Comparison of ENCODE assay signal across 2 cellular contexts in the genomic region with DNA sequence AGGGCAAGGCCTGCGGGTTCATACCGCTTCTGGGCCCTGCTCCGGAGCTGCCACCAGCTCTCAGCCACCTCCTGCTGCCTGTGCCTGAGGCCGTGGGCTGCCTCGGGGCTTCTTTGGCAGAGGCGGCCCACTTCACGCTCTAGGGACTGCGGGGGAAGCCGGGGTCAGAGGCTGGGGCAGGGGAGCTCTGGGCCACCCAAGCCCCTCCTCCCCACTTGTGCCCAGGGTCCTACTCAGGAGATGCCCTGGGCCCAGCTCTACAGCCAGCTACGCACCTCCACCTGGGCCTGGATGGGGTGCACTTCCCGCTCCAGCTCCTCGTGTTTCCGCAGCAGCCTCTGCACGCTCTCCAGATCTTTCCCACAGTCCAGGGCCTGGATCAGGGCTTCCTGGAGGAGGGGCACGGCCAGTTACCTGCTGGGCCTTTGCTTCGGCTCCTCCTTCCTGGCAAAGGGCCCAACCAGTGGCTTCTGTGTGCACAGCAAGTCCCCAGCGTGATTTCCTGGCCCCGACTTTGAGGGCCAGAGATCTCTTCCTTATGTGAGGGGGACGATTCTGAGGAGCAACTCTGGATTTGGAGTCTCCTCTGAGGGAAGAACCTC.
A peak's percentile ranks its signal among the peaks of the same experiment; 100 is the strongest.
TF ChIP-seq lines count a peak whose summit lies in the region.

No MANE protein-coding gene starts in this region.

TF ChIP-seq in HepG2, 621 proteins besides CTCF, POLR2A, EP300 and RAD21:
- TF ChIP-seq, protein P1, sequence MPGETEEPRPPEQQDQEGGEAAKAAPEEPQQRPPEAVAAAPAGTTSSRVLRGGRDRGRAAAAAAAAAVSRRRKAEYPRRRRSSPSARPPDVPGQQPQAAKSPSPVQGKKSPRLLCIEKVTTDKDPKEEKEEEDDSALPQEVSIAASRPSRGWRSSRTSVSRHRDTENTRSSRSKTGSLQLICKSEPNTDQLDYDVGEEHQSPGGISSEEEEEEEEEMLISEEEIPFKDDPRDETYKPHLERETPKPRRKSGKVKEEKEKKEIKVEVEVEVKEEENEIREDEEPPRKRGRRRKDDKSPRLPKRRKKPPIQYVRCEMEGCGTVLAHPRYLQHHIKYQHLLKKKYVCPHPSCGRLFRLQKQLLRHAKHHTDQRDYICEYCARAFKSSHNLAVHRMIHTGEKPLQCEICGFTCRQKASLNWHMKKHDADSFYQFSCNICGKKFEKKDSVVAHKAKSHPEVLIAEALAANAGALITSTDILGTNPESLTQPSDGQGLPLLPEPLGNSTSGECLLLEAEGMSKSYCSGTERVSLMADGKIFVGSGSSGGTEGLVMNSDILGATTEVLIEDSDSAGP (CRISPR knock-in tag; IDR thresholded peaks at IDR 0.05; ENCODE audit: borderline replicate concordance), result 0 out of 2 replicates have a peak, but pooled peaks have one; percentile 10
- TF ChIP-seq SP5 (CRISPR knock-in tag; IDR thresholded peaks at IDR 0.05; ENCODE audit: borderline replicate concordance, low read depth), result no peak
- TF ChIP-seq, protein P2, sequence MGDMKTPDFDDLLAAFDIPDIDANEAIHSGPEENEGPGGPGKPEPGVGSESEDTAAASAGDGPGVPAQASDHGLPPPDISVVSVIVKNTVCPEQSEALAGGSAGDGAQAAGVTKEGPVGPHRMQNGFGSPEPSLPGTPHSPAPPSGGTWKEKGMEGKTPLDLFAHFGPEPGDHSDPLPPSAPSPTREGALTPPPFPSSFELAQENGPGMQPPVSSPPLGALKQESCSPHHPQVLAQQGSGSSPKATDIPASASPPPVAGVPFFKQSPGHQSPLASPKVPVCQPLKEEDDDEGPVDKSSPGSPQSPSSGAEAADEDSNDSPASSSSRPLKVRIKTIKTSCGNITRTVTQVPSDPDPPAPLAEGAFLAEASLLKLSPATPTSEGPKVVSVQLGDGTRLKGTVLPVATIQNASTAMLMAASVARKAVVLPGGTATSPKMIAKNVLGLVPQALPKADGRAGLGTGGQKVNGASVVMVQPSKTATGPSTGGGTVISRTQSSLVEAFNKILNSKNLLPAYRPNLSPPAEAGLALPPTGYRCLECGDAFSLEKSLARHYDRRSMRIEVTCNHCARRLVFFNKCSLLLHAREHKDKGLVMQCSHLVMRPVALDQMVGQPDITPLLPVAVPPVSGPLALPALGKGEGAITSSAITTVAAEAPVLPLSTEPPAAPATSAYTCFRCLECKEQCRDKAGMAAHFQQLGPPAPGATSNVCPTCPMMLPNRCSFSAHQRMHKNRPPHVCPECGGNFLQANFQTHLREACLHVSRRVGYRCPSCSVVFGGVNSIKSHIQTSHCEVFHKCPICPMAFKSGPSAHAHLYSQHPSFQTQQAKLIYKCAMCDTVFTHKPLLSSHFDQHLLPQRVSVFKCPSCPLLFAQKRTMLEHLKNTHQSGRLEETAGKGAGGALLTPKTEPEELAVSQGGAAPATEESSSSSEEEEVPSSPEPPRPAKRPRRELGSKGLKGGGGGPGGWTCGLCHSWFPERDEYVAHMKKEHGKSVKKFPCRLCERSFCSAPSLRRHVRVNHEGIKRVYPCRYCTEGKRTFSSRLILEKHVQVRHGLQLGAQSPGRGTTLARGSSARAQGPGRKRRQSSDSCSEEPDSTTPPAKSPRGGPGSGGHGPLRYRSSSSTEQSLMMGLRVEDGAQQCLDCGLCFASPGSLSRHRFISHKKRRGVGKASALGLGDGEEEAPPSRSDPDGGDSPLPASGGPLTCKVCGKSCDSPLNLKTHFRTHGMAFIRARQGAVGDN (CRISPR knock-in tag; IDR thresholded peaks at IDR 0.05), result peak; percentile 59
- TF ChIP-seq, protein P3, sequence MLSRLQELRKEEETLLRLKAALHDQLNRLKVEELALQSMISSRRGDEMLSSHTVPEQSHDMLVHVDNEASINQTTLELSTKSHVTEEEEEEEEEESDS (CRISPR knock-in tag; IDR thresholded peaks at IDR 0.05; ENCODE audit: borderline replicate concordance), result no peak

TF ChIP-seq in GM12891, 5 proteins besides CTCF, POLR2A, EP300 and RAD21:
- no peak for TF ChIP-seq PAX5 (IDR thresholded peaks at IDR 0.05; ENCODE audit: insufficient read depth, low read length, severe bottlenecking)
- no peak for TF ChIP-seq TAF1 (IDR thresholded peaks at IDR 0.05; ENCODE audit: low read depth, low read length)
- TF ChIP-seq POU2F2 (IDR thresholded peaks at IDR 0.05; ENCODE audit: low read depth, low read length), result no peak
- no peak for TF ChIP-seq SPI1 (IDR thresholded peaks at IDR 0.05; ENCODE audit: low read depth, low read length)
- no peak for TF ChIP-seq POLR2AphosphoS5 (IDR thresholded peaks at IDR 0.05; ENCODE audit: low read depth, low read length)
